14 cellular contexts compared by ENCODE assay signal in genomic region chr3:179544981-179545645, GRCh38. TPM values are rescaled to one million over a fixed set of nuclear protein-coding genes. Genes with fewer than 3 reads are reported as not detected.
DNase-seq lines count a peak whose midpoint lies in the region; ATAC-seq and TF ChIP-seq lines count a peak whose summit lies in the region.
"Had no signal": no experiment of that assay in that cellular context is flagged by ENCODE, and none has a peak within 500 bp of the region (broad histone marks: within the 10 kb centered on the region; RNA-seq: fewer than 3 reads in every experiment).

No MANE protein-coding gene starts in this region.

- H3K9me3 ChIP-seq in endodermal cell (ENCODE audit: control insufficient read depth, low read length) = no peaks in the 10 kb centered on the region
- no peaks in the 10 kb centered on the region for H3K9me3 ChIP-seq in effector memory CD4-positive, alpha-beta T cell (ENCODE audit: control insufficient read depth, low read length)
- H3K9me3 ChIP-seq: upper lobe of left lung had no signal

- no peak for DNase-seq in activated CD4-positive, alpha-beta T cell treated with anti-CD3 and anti-CD28 coated beads for 36 hours
- DNase-seq in activated CD4-positive, alpha-beta T cell treated with anti-CD3 and anti-CD28 coated beads, Interleukin-2, amount 50 U/mL, for 1 hour = no peak
- DNase-seq in NCI-H226 = peak; percentile 50
- peak; percentile 21 for DNase-seq in endodermal cell
- DNase-seq in sciatic nerve (ENCODE audit: low spot score) = no peak
- no peak for DNase-seq in effector memory CD4-positive, alpha-beta T cell
- no peak for DNase-seq in activated CD4-positive, alpha-beta T cell treated with anti-CD3 and anti-CD28 coated beads for 48 hours
- DNase-seq: DMS79 treated with DMSO at 0.1 percent for 48 hours, head of caudate nucleus, NCI-H187 treated with DMSO at 0.1 percent for 48 hours, upper lobe of left lung had no signal

- H3K27me3 ChIP-seq in endodermal cell (ENCODE audit: control insufficient read depth, insufficient read depth, low read length, poor library complexity, severe bottlenecking) = no peaks in the 10 kb centered on the region
- H3K27me3 ChIP-seq in effector memory CD4-positive, alpha-beta T cell (replicated peaks; ENCODE audit: control insufficient read depth, insufficient read depth, low read length, poor library complexity, severe bottlenecking) = no peaks in the 10 kb centered on the region
- H3K27me3 ChIP-seq: upper lobe of left lung had no signal

- no peaks in the 10 kb centered on the region for H3K36me3 Mint-ChIP-seq in activated CD4-positive, alpha-beta T cell treated with anti-CD3 and anti-CD28 coated beads for 36 hours (ENCODE audit: low read depth)
- no peaks in the 10 kb centered on the region for H3K36me3 Mint-ChIP-seq in endodermal cell (ENCODE audit: low read depth)

- peaks cover 2% of the 10 kb centered on the region for H3K27me3 Mint-ChIP-seq in activated CD4-positive, alpha-beta T cell treated with anti-CD3 and anti-CD28 coated beads for 36 hours
- peaks cover 16% of the 10 kb centered on the region for H3K27me3 Mint-ChIP-seq in endodermal cell (ENCODE audit: insufficient read depth)

- H3K27ac ChIP-seq in endodermal cell (ENCODE audit: low read depth, low read length) = no peak overlapping the region
- H3K27ac ChIP-seq in effector memory CD4-positive, alpha-beta T cell (ENCODE audit: insufficient read depth, low read length, poor library complexity, severe bottlenecking) = no peak overlapping the region
- H3K27ac ChIP-seq: coronary artery, upper lobe of left lung had no signal

- H3K4me1 ChIP-seq in endodermal cell (ENCODE audit: control insufficient read depth, insufficient read depth, low read length) = no peaks in the 10 kb centered on the region
- no peaks in the 10 kb centered on the region for H3K4me1 ChIP-seq in effector memory CD4-positive, alpha-beta T cell (ENCODE audit: control insufficient read depth, insufficient read depth, low read length, poor library complexity, severe bottlenecking)
- H3K4me1 ChIP-seq: upper lobe of left lung had no signal

- no peaks in the 10 kb centered on the region for H3K9me3 Mint-ChIP-seq in activated CD4-positive, alpha-beta T cell treated with anti-CD3 and anti-CD28 coated beads for 36 hours (ENCODE audit: low read depth)
- H3K9me3 Mint-ChIP-seq in endodermal cell = no peaks in the 10 kb centered on the region
- H3K9me3 Mint-ChIP-seq: nephron had no signal

- intact Hi-C loops in activated CD4-positive, alpha-beta T cell treated with anti-CD3 and anti-CD28 coated beads for 36 hours (cut with DNase I, micrococcal nuclease) = no loop called here
- intact Hi-C loops in sciatic nerve (cut with DNase I) = no loop called here

- CTCF ChIA-PET in activated CD4-positive, alpha-beta T cell treated with anti-CD3 and anti-CD28 coated beads for 36 hours (lab: Charles Lee) = no interaction called here

- H3K9ac ChIP-seq in endodermal cell (ENCODE audit: extremely low read depth, low read length, poor library complexity, severe bottlenecking) = no peak overlapping the region

- no peaks in the 10 kb centered on the region for H3K36me3 ChIP-seq in endodermal cell (ENCODE audit: control insufficient read depth, insufficient read depth, low read length)
- H3K36me3 ChIP-seq in effector memory CD4-positive, alpha-beta T cell (ENCODE audit: control insufficient read depth, insufficient read depth, low read length) = no peaks in the 10 kb centered on the region
- H3K36me3 ChIP-seq: upper lobe of left lung had no signal

- TF ChIP-seq CTCF in endodermal cell (conservative IDR thresholded peaks at IDR 0.05) = no peak

- H3K4me3 ChIP-seq in endodermal cell (ENCODE audit: low read length) = no peak overlapping the region
- H3K4me3 ChIP-seq in effector memory CD4-positive, alpha-beta T cell (ENCODE audit: insufficient read depth, low read depth, low read length, poor library complexity, severe bottlenecking) = no peak overlapping the region
- H3K4me3 ChIP-seq: coronary artery, upper lobe of left lung had no signal

- ATAC-seq in activated CD4-positive, alpha-beta T cell treated with anti-CD3 and anti-CD28 coated beads for 36 hours = peak; percentile 94
- ATAC-seq in sciatic nerve (peak; percentile 24), HG02885 (IDR thresholded peaks at IDR 0.05; ENCODE audit: poor library complexity, unreplicated experiment) (no peak)

- H3K4me3 Mint-ChIP-seq in activated CD4-positive, alpha-beta T cell treated with anti-CD3 and anti-CD28 coated beads for 36 hours = no peak overlapping the region
- no peak overlapping the region for H3K4me3 Mint-ChIP-seq in endodermal cell
- H3K4me3 Mint-ChIP-seq: nephron had no signal

- H3K27ac Mint-ChIP-seq in activated CD4-positive, alpha-beta T cell treated with anti-CD3 and anti-CD28 coated beads for 36 hours = no peak overlapping the region
- H3K27ac Mint-ChIP-seq in endodermal cell = no peak overlapping the region
- H3K27ac Mint-ChIP-seq: nephron had no signal

- POLR2A ChIA-PET in activated CD4-positive, alpha-beta T cell treated with anti-CD3 and anti-CD28 coated beads for 36 hours (lab: Charles Lee) = no interaction called here

- WGBS in endodermal cell (ENCODE audit: insufficient coverage in 1 of 2, insufficient read length in 1 of 2), 2 experiments = 100% methylated on average over 1 to 2 of the region's 2 CpGs

- no peaks in the 10 kb centered on the region for H3K4me1 Mint-ChIP-seq in activated CD4-positive, alpha-beta T cell treated with anti-CD3 and anti-CD28 coated beads for 36 hours
- peaks cover 15% of the 10 kb centered on the region for H3K4me1 Mint-ChIP-seq in endodermal cell
- H3K4me1 Mint-ChIP-seq: nephron had no signal

RNA-seq across cellular contexts. Expression of gene ACTL6A, which starts 17.6 kb away (rescaled TPM):
- total RNA-seq in activated CD4-positive, alpha-beta T cell treated with anti-CD3 and anti-CD28 coated beads for 36 hours = 100 to 1,000 TPM in 1 of 2 experiments, 10 to 100 TPM in 1; 85.3 to 113 TPM
- total RNA-seq in endodermal cell (10 to 100 TPM; 59.9 to 67.4 TPM), sciatic nerve (39.7 TPM)
- polyA plus RNA-seq in endodermal cell (2013, experiment 1 of 2) = 108 TPM
- 94.9 TPM for polyA plus RNA-seq in endodermal cell (2013, experiment 2 of 2)

RNA-seq across cellular contexts. Expression of gene MRPL47, which starts 59.3 kb away (rescaled TPM):
- 10 to 100 TPM; 49.8 to 56.4 TPM for total RNA-seq in activated CD4-positive, alpha-beta T cell treated with anti-CD3 and anti-CD28 coated beads for 36 hours
- 10 to 100 TPM; 63.8 to 74.8 TPM for total RNA-seq in endodermal cell
- 72.0 TPM for polyA plus RNA-seq in endodermal cell (2013, experiment 1 of 2)
- 64.4 TPM for polyA plus RNA-seq in endodermal cell (2013, experiment 2 of 2)
- total RNA-seq in sciatic nerve = 20.7 TPM

RNA-seq across cellular contexts. Expression of gene NDUFB5, which starts 59.5 kb away (rescaled TPM):
- total RNA-seq in activated CD4-positive, alpha-beta T cell treated with anti-CD3 and anti-CD28 coated beads for 36 hours = 100 to 1,000 TPM; 105 to 110 TPM
- total RNA-seq in endodermal cell (100 to 1,000 TPM; 103 to 116 TPM), sciatic nerve (61.8 TPM)
- 130 TPM for polyA plus RNA-seq in endodermal cell (2013, experiment 1 of 2)
- 121 TPM for polyA plus RNA-seq in endodermal cell (2013, experiment 2 of 2)

Comparison
In these comparisons a context has a peak if more than half of its experiments do, and no peak if none do; other contexts are left out.
1. DNase-seq: peak in NCI-H226 (single experiment) and endodermal cell (single experiment); none in activated CD4-positive, alpha-beta T cell treated with anti-CD3 and anti-CD28 coated beads for 36 hours (single experiment), activated CD4-positive, alpha-beta T cell treated with anti-CD3 and anti-CD28 coated beads, Interleukin-2, amount 50 U/mL, for 1 hour (single experiment), sciatic nerve (single experiment), effector memory CD4-positive, alpha-beta T cell (0 of 3) and activated CD4-positive, alpha-beta T cell treated with anti-CD3 and anti-CD28 coated beads for 48 hours (single experiment).